In the genomic region with DNA sequence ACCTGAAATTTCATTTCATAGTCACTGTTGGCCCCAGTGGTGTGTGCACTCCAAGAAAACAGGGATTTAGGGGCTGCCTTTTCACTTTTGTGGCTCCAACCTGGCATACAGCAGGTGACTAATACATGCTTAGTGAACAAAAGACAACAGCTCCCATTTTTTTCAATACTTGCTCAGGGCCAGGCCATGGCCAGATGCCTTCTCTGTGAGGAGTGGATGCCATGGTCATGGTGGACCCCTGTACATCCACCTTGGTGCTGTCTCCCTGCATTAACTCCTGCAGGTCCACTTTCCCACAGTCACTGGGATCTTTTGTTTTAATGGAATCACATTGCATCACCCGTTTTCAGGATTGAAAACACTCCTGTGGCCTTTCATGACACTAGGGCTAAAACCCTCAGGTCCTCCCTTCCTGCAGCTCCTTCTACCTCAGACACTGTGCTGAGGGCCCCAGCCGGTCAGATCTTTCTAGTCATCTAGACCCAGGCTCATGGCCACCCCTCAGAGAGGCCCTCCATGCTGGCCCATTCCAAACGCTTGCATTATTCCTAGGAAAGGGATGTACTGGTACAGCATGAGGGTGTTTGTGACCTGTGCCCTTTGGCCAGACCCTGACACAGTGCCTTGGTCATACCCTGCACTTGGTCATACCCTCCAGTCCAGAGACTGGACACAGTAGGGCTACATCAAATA, we compare ENCODE assay signal across 8 cellular contexts. TPM values are rescaled to one million over a fixed set of nuclear protein-coding genes. Genes with fewer than 3 reads are reported as not detected.
A peak's percentile ranks its signal among the peaks of the same experiment; 100 is the strongest.
DNase-seq lines count a peak whose midpoint lies in the region; ATAC-seq, FAIRE-seq and TF ChIP-seq lines count a peak whose summit lies in the region.

No MANE protein-coding gene starts in this region.

- H3K4me1 Mint-ChIP-seq in activated naive CD4-positive, alpha-beta T cell treated with anti-CD3 and anti-CD28 coated beads for 36 hours (ENCODE audit: low read depth) = peaks cover 37% of the 10 kb centered on the region
- peaks cover 43% of the 10 kb centered on the region for H3K4me1 Mint-ChIP-seq in activated naive CD8-positive, alpha-beta T cell treated with anti-CD3 and anti-CD28 coated beads, Interleukin-2, amount 50 U/mL, for 24 hours

- whole genome bisulfite sequencing in HepG2 (ENCODE audit: low lambda C conversion rate) = 34% methylated on average over 2 of the region's 3 CpGs

- H3K4me1 ChIP-seq in HepG2 (ENCODE audit: insufficient read depth, low read length) (peaks cover 48% of the 10 kb centered on the region), tibial artery (peaks cover 7 to 32% (median 20%) of the 10 kb centered on the region in 4 donors)

- H3K9ac ChIP-seq in HepG2 (ENCODE audit: insufficient read depth, low read depth, low read length) = peak overlapping the region; percentile 88

- H3K36me3 Mint-ChIP-seq in activated naive CD4-positive, alpha-beta T cell treated with anti-CD3 and anti-CD28 coated beads for 36 hours (ENCODE audit: low read depth) = peaks cover 13% of the 10 kb centered on the region
- peaks cover 26% of the 10 kb centered on the region for H3K36me3 Mint-ChIP-seq in activated naive CD8-positive, alpha-beta T cell treated with anti-CD3 and anti-CD28 coated beads, Interleukin-2, amount 50 U/mL, for 24 hours (ENCODE audit: low read depth)

- H2AFZ ChIP-seq in HepG2 (ENCODE audit: low read length) = no peak overlapping the region

- no peak for FAIRE-seq in HepG2 (lab: Jason Lieb, UNC)

- H3K4me3 ChIP-seq in HepG2 (replicated peaks in 1 of 3; ENCODE audit: insufficient read depth in 1 of 3, low read depth in 2 of 3, low read length in 3 of 3) = peak overlapping the region; percentile 89 to 96 (median 92)
- H3K4me3 ChIP-seq in tibial artery = peak overlapping the region; percentile 79

- H3K9me3 Mint-ChIP-seq in activated naive CD4-positive, alpha-beta T cell treated with anti-CD3 and anti-CD28 coated beads for 36 hours = no peaks in the 10 kb centered on the region
- no peaks in the 10 kb centered on the region for H3K9me3 Mint-ChIP-seq in activated naive CD8-positive, alpha-beta T cell treated with anti-CD3 and anti-CD28 coated beads, Interleukin-2, amount 50 U/mL, for 24 hours

- DNase-seq in activated naive CD4-positive, alpha-beta T cell treated with anti-CD3 and anti-CD28 coated beads for 36 hours = no peak
- no peak for DNase-seq in activated naive CD4-positive, alpha-beta T cell (lab: John Stamatoyannopoulos, UW)
- no peak for DNase-seq in activated naive CD8-positive, alpha-beta T cell treated with anti-CD3 and anti-CD28 coated beads, Interleukin-2, amount 50 U/mL, for 24 hours
- DNase-seq in HepG2 (ENCODE audit: low spot score) (no peak), tibial artery (no peak)
- no peak for DNase-seq in effector CD4-positive, alpha-beta T cell

- peak overlapping the region; percentile 87 for H3K4me3 Mint-ChIP-seq in activated naive CD4-positive, alpha-beta T cell treated with anti-CD3 and anti-CD28 coated beads for 36 hours
- peak overlapping the region; percentile 96 for H3K4me3 Mint-ChIP-seq in activated naive CD8-positive, alpha-beta T cell treated with anti-CD3 and anti-CD28 coated beads, Interleukin-2, amount 50 U/mL, for 24 hours

- no peaks in the 10 kb centered on the region for H3K27me3 Mint-ChIP-seq in activated naive CD4-positive, alpha-beta T cell treated with anti-CD3 and anti-CD28 coated beads for 36 hours (ENCODE audit: low read depth)
- H3K27me3 Mint-ChIP-seq in activated naive CD8-positive, alpha-beta T cell treated with anti-CD3 and anti-CD28 coated beads, Interleukin-2, amount 50 U/mL, for 24 hours = no peaks in the 10 kb centered on the region

- TF ChIP-seq POLR2A in HepG2 (IDR thresholded peaks at IDR 0.05; ENCODE audit: insufficient read depth in 1 of 2, low read depth in 2 of 2, low read length in 2 of 2) = no peak

- peak overlapping the region; percentile 68 for H3K27ac Mint-ChIP-seq in activated naive CD4-positive, alpha-beta T cell treated with anti-CD3 and anti-CD28 coated beads for 36 hours
- H3K27ac Mint-ChIP-seq in activated naive CD8-positive, alpha-beta T cell treated with anti-CD3 and anti-CD28 coated beads, Interleukin-2, amount 50 U/mL, for 24 hours = peak overlapping the region; percentile 91

- H3K79me2 ChIP-seq in HepG2 (ENCODE audit: insufficient read depth, low read length) = peaks cover 25% of the 10 kb centered on the region

- intact Hi-C loops in activated naive CD4-positive, alpha-beta T cell treated with anti-CD3 and anti-CD28 coated beads for 36 hours (cut with micrococcal nuclease) = no loop called here
- intact Hi-C loops in HepG2 (cut with micrococcal nuclease; ENCODE audit: unreplicated experiment) (no loop called here), tibial artery (cut with DNase I; ENCODE audit: low total_unique reads) (no loop called here)

- no TSS peak for BruUV-seq in HepG2 (replicated peaks; lab: Mats Ljungman, UMichigan)

- peak overlapping the region; percentile 66 for H3K27ac ChIP-seq in HepG2 (ENCODE audit: extremely low read length, insufficient read depth, low read length)
- peak overlapping the region in 1 of 2 donors; percentile 89 for H3K27ac ChIP-seq in tibial artery

- no peak for ATAC-seq in activated naive CD8-positive, alpha-beta T cell treated with anti-CD3 and anti-CD28 coated beads, Interleukin-2, amount 50 U/mL, for 24 hours
- 0 out of 3 replicates have a peak, but pooled peaks have one; percentile 2 for ATAC-seq in HepG2
- ATAC-seq in GM21825 (IDR thresholded peaks at IDR 0.05; ENCODE audit: unreplicated experiment) = no peak
- no peak for ATAC-seq in GM19452 (IDR thresholded peaks at IDR 0.05; ENCODE audit: unreplicated experiment)

- no peaks in the 10 kb centered on the region for H3K9me3 ChIP-seq in HepG2 (ENCODE audit: low read length)
- no peaks in the 10 kb centered on the region for H3K9me3 ChIP-seq in tibial artery

- in situ Hi-C loops in HepG2 (cut with HindIII; ENCODE audit: extremely low pct_ligation_motif_present, low pct_unique_long_range_greater_than_20kb) = no loop called here

- H4K20me1 ChIP-seq in HepG2 (ENCODE audit: insufficient read depth, low read length) = no peaks in the 10 kb centered on the region

- H3K36me3 ChIP-seq in HepG2 (replicated peaks in 1 of 2; ENCODE audit: control insufficient read depth in 1 of 2, insufficient read depth in 2 of 2, low read length in 2 of 2) = peaks cover 0 to 3% of the 10 kb centered on the region in 2 experiments; a peak in 3 of 5 replicates
- peaks cover 0 to 8% (median 0%) of the 10 kb centered on the region in 3 donors for H3K36me3 ChIP-seq in tibial artery

- H3K4me2 ChIP-seq in HepG2 (ENCODE audit: low read depth, low read length) = peak overlapping the region; percentile 97

- TF ChIP-seq EP300 in HepG2 (IDR thresholded peaks at IDR 0.05; ENCODE audit: low read depth in 2 of 2, low read length in 2 of 2) = no peak
- TF ChIP-seq EP300 in HepG2 (CRISPR knock-in tag; IDR thresholded peaks at IDR 0.05; ENCODE audit: borderline replicate concordance) = no peak

- H3K27me3 ChIP-seq in HepG2 (ENCODE audit: control insufficient read depth in 1 of 2, insufficient read depth in 2 of 2, low read length in 2 of 2) (no peaks in the 10 kb centered on the region; a peak in 1 of 5 replicates), tibial artery (no peaks in the 10 kb centered on the region)

- CTCF ChIA-PET in activated naive CD4-positive, alpha-beta T cell treated with anti-CD3 and anti-CD28 coated beads for 36 hours (lab: Charles Lee) = interaction anchor here (1.2 kb wide), 1 partner anchor 34 kb away, joined by 3 read pairs; no protein-coding TSS in a partner anchor
- CTCF ChIA-PET in HepG2 (lab: Yijun Ruan, JAX; ENCODE audit: low intra/inter-chr PET ratio, low total read pairs) = no interaction called here

- POLR2A ChIA-PET in HepG2 (lab: Yijun Ruan, JAX) = interaction anchor here (0.9 kb wide), 2 partner anchors 101 to 294 kb away, joined by 3 read pairs; no protein-coding TSS in a partner anchor

- TF ChIP-seq CTCF in HepG2 (CRISPR knock-in tag; IDR thresholded peaks at IDR 0.05) = no peak
- TF ChIP-seq CTCF in tibial artery (IDR thresholded peaks at IDR 0.05) = no peak

- no peak for TF ChIP-seq RAD21 in HepG2 (CRISPR knock-in tag; IDR thresholded peaks at IDR 0.05)

RNA-seq across cellular contexts. Expression of a gene that starts 1.2 kb away (rescaled TPM):
- total RNA-seq in activated naive CD4-positive, alpha-beta T cell treated with anti-CD3 and anti-CD28 coated beads for 36 hours = 10 to 100 TPM; 63.1 to 63.4 TPM
- 85.8 and 141 TPM in 2 replicates for total RNA-seq in HepG2 (2016; rRNA removed; fragmentation: Illumina TruSeq; extraction: Trizol)
- total RNA-seq in HepG2 (2016; cell fraction: cytosol; rRNA removed; fragmentation: Illumina TruSeq; extraction: Trizol; ENCODE audit: low read depth) = 264 and 362 TPM in 2 replicates
- total RNA-seq in HepG2 (2016; cell fraction: insoluble cytoplasmic fraction; rRNA removed; fragmentation: Illumina TruSeq; extraction: Trizol) = 91.4 and 136 TPM in 2 replicates
- 202 and 264 TPM in 2 replicates for total RNA-seq in HepG2 (2016; cell fraction: membrane; rRNA removed; fragmentation: Illumina TruSeq; extraction: Trizol)
- 88.0 and 104 TPM in 2 replicates for total RNA-seq in HepG2 (2016; cell fraction: nucleus; rRNA removed; fragmentation: Illumina TruSeq; extraction: Trizol)
- 176 and 188 TPM in 2 replicates for polyA plus RNA-seq in HepG2 (2011; rRNA removed)
- 174 and 213 TPM in 2 replicates for polyA plus RNA-seq in HepG2 (2011; cell fraction: cytosol; rRNA removed)
- polyA plus RNA-seq in HepG2 (2011; cell fraction: nucleus; rRNA removed) = 105 and 125 TPM in 2 replicates
- polyA plus RNA-seq in HepG2 (2012) = 78.4 and 132 TPM in 2 replicates
- polyA plus RNA-seq in HepG2 (2016; cell fraction: cytosol; fragmentation: Illumina TruSeq; extraction: Trizol; ENCODE audit: low read depth) = 361 and 462 TPM in 2 replicates
- 102 and 104 TPM in 2 replicates for polyA plus RNA-seq in HepG2 (2016; cell fraction: insoluble cytoplasmic fraction; fragmentation: Illumina TruSeq; extraction: Trizol; ENCODE audit: low read depth)
- 235 and 269 TPM in 2 replicates for polyA plus RNA-seq in HepG2 (2016; cell fraction: membrane; fragmentation: Illumina TruSeq; extraction: Trizol; ENCODE audit: low read depth)
- 176 and 183 TPM in 2 replicates for polyA plus RNA-seq in HepG2 (2016; cell fraction: nucleus; fragmentation: Illumina TruSeq; extraction: Trizol; ENCODE audit: insufficient read depth, low read depth)
- 321 and 438 TPM in 2 replicates for polyA minus RNA-seq in HepG2 (2011; rRNA and poly(A)+ RNA removed; ENCODE audit: low replicate concordance)
- 44.9 and 50.7 TPM in 2 replicates for polyA minus RNA-seq in HepG2 (2011; cell fraction: cytosol; rRNA and poly(A)+ RNA removed)
- 18.3 and 26.4 TPM in 2 replicates for polyA minus RNA-seq in HepG2 (2011; cell fraction: nucleus; rRNA and poly(A)+ RNA removed)

RNA-seq across cellular contexts. Expression of a gene that starts 11.0 kb away (rescaled TPM):
- not detected for total RNA-seq in activated naive CD4-positive, alpha-beta T cell treated with anti-CD3 and anti-CD28 coated beads for 36 hours
- total RNA-seq in HepG2 (2016; rRNA removed; fragmentation: Illumina TruSeq; extraction: Trizol) = not detected in 2 replicates
- not detected in 2 replicates for total RNA-seq in HepG2 (2016; cell fraction: cytosol; rRNA removed; fragmentation: Illumina TruSeq; extraction: Trizol; ENCODE audit: low read depth)
- total RNA-seq in HepG2 (2016; cell fraction: insoluble cytoplasmic fraction; rRNA removed; fragmentation: Illumina TruSeq; extraction: Trizol) = not detected in 2 replicates
- not detected in 2 replicates for total RNA-seq in HepG2 (2016; cell fraction: membrane; rRNA removed; fragmentation: Illumina TruSeq; extraction: Trizol)
- total RNA-seq in HepG2 (2016; cell fraction: nucleus; rRNA removed; fragmentation: Illumina TruSeq; extraction: Trizol) = not detected in 2 replicates
- 0.09 TPM in 1 of 2 replicates, not detected in the other for polyA plus RNA-seq in HepG2 (2011; rRNA removed)
- not detected in 2 replicates for polyA plus RNA-seq in HepG2 (2011; cell fraction: cytosol; rRNA removed)
- polyA plus RNA-seq in HepG2 (2011; cell fraction: nucleus; rRNA removed) = not detected in 2 replicates
- polyA plus RNA-seq in HepG2 (2012) = not detected in 2 replicates
- polyA plus RNA-seq in HepG2 (2016; cell fraction: cytosol; fragmentation: Illumina TruSeq; extraction: Trizol; ENCODE audit: low read depth) = not detected in 2 replicates
- not detected in 2 replicates for polyA plus RNA-seq in HepG2 (2016; cell fraction: insoluble cytoplasmic fraction; fragmentation: Illumina TruSeq; extraction: Trizol; ENCODE audit: low read depth)
- polyA plus RNA-seq in HepG2 (2016; cell fraction: membrane; fragmentation: Illumina TruSeq; extraction: Trizol; ENCODE audit: low read depth) = not detected in 2 replicates
- not detected in 2 replicates for polyA plus RNA-seq in HepG2 (2016; cell fraction: nucleus; fragmentation: Illumina TruSeq; extraction: Trizol; ENCODE audit: insufficient read depth, low read depth)
- not detected in 2 replicates for polyA minus RNA-seq in HepG2 (2011; rRNA and poly(A)+ RNA removed; ENCODE audit: low replicate concordance)
- not detected in 2 replicates for polyA minus RNA-seq in HepG2 (2011; cell fraction: cytosol; rRNA and poly(A)+ RNA removed)
- polyA minus RNA-seq in HepG2 (2011; cell fraction: nucleus; rRNA and poly(A)+ RNA removed) = not detected in 2 replicates

RNA-seq across cellular contexts. Expression of a gene that starts 16.1 kb away (rescaled TPM):
- total RNA-seq in activated naive CD4-positive, alpha-beta T cell treated with anti-CD3 and anti-CD28 coated beads for 36 hours = not detected
- not detected in 2 replicates for total RNA-seq in HepG2 (2016; rRNA removed; fragmentation: Illumina TruSeq; extraction: Trizol)
- total RNA-seq in HepG2 (2016; cell fraction: cytosol; rRNA removed; fragmentation: Illumina TruSeq; extraction: Trizol; ENCODE audit: low read depth) = not detected in 2 replicates
- not detected in 2 replicates for total RNA-seq in HepG2 (2016; cell fraction: insoluble cytoplasmic fraction; rRNA removed; fragmentation: Illumina TruSeq; extraction: Trizol)
- total RNA-seq in HepG2 (2016; cell fraction: membrane; rRNA removed; fragmentation: Illumina TruSeq; extraction: Trizol) = not detected in 2 replicates
- not detected in 2 replicates for total RNA-seq in HepG2 (2016; cell fraction: nucleus; rRNA removed; fragmentation: Illumina TruSeq; extraction: Trizol)
- polyA plus RNA-seq in HepG2 (2011; rRNA removed) = not detected in 2 replicates
- polyA plus RNA-seq in HepG2 (2011; cell fraction: cytosol; rRNA removed) = not detected in 2 replicates
- not detected in 2 replicates for polyA plus RNA-seq in HepG2 (2011; cell fraction: nucleus; rRNA removed)
- polyA plus RNA-seq in HepG2 (2012) = 0.16 TPM in 1 of 2 replicates, not detected in the other
- polyA plus RNA-seq in HepG2 (2016; cell fraction: cytosol; fragmentation: Illumina TruSeq; extraction: Trizol; ENCODE audit: low read depth) = not detected in 2 replicates
- polyA plus RNA-seq in HepG2 (2016; cell fraction: insoluble cytoplasmic fraction; fragmentation: Illumina TruSeq; extraction: Trizol; ENCODE audit: low read depth) = not detected in 2 replicates
- not detected in 2 replicates for polyA plus RNA-seq in HepG2 (2016; cell fraction: membrane; fragmentation: Illumina TruSeq; extraction: Trizol; ENCODE audit: low read depth)
- not detected in 2 replicates for polyA plus RNA-seq in HepG2 (2016; cell fraction: nucleus; fragmentation: Illumina TruSeq; extraction: Trizol; ENCODE audit: insufficient read depth, low read depth)
- not detected in 2 replicates for polyA minus RNA-seq in HepG2 (2011; rRNA and poly(A)+ RNA removed; ENCODE audit: low replicate concordance)
- polyA minus RNA-seq in HepG2 (2011; cell fraction: cytosol; rRNA and poly(A)+ RNA removed) = not detected in 2 replicates
- polyA minus RNA-seq in HepG2 (2011; cell fraction: nucleus; rRNA and poly(A)+ RNA removed) = not detected in 2 replicates

RNA-seq across cellular contexts. Expression of a gene that starts 19.2 kb away (rescaled TPM):
- total RNA-seq in activated naive CD4-positive, alpha-beta T cell treated with anti-CD3 and anti-CD28 coated beads for 36 hours = not detected
- total RNA-seq in HepG2 (2016; rRNA removed; fragmentation: Illumina TruSeq; extraction: Trizol) = 0.11 TPM in 1 of 2 replicates, not detected in the other
- total RNA-seq in HepG2 (2016; cell fraction: cytosol; rRNA removed; fragmentation: Illumina TruSeq; extraction: Trizol; ENCODE audit: low read depth) = not detected in 2 replicates
- total RNA-seq in HepG2 (2016; cell fraction: insoluble cytoplasmic fraction; rRNA removed; fragmentation: Illumina TruSeq; extraction: Trizol) = 0.39 TPM in 2 replicates
- total RNA-seq in HepG2 (2016; cell fraction: membrane; rRNA removed; fragmentation: Illumina TruSeq; extraction: Trizol) = 0.28 and 0.31 TPM in 2 replicates
- 0.66 TPM in 1 of 2 replicates, not detected in the other for total RNA-seq in HepG2 (2016; cell fraction: nucleus; rRNA removed; fragmentation: Illumina TruSeq; extraction: Trizol)
- 0.08 and 0.09 TPM in 2 replicates for polyA plus RNA-seq in HepG2 (2011; rRNA removed)
- polyA plus RNA-seq in HepG2 (2011; cell fraction: cytosol; rRNA removed) = 0.04 and 0.15 TPM in 2 replicates
- polyA plus RNA-seq in HepG2 (2011; cell fraction: nucleus; rRNA removed) = 0.51 and 0.69 TPM in 2 replicates
- polyA plus RNA-seq in HepG2 (2012) = 0.07 and 0.13 TPM in 2 replicates
- polyA plus RNA-seq in HepG2 (2016; cell fraction: cytosol; fragmentation: Illumina TruSeq; extraction: Trizol; ENCODE audit: low read depth) = 0.07 and 0.15 TPM in 2 replicates
- 0.13 TPM in 1 of 2 replicates, not detected in the other for polyA plus RNA-seq in HepG2 (2016; cell fraction: insoluble cytoplasmic fraction; fragmentation: Illumina TruSeq; extraction: Trizol; ENCODE audit: low read depth)
- 0.22 TPM in 1 of 2 replicates, not detected in the other for polyA plus RNA-seq in HepG2 (2016; cell fraction: membrane; fragmentation: Illumina TruSeq; extraction: Trizol; ENCODE audit: low read depth)
- polyA plus RNA-seq in HepG2 (2016; cell fraction: nucleus; fragmentation: Illumina TruSeq; extraction: Trizol; ENCODE audit: insufficient read depth, low read depth) = 0.68 and 0.98 TPM in 2 replicates
- 0.18 TPM in 1 of 2 replicates, not detected in the other for polyA minus RNA-seq in HepG2 (2011; rRNA and poly(A)+ RNA removed; ENCODE audit: low replicate concordance)
- polyA minus RNA-seq in HepG2 (2011; cell fraction: cytosol; rRNA and poly(A)+ RNA removed) = not detected in 2 replicates
- polyA minus RNA-seq in HepG2 (2011; cell fraction: nucleus; rRNA and poly(A)+ RNA removed) = 0.13 TPM in 1 of 2 replicates, not detected in the other

RNA-seq across cellular contexts. Expression of a gene that starts 30.8 kb away (rescaled TPM):
- total RNA-seq in activated naive CD4-positive, alpha-beta T cell treated with anti-CD3 and anti-CD28 coated beads for 36 hours = 1 to 10 TPM in 1 of 2 experiments, under 1 TPM in 1; 0.86 to 1.7 TPM
- total RNA-seq in HepG2 (2016; rRNA removed; fragmentation: Illumina TruSeq; extraction: Trizol) = 57.0 and 57.1 TPM in 2 replicates
- total RNA-seq in HepG2 (2016; cell fraction: cytosol; rRNA removed; fragmentation: Illumina TruSeq; extraction: Trizol; ENCODE audit: low read depth) = 52.1 and 71.1 TPM in 2 replicates
- 55.0 and 64.5 TPM in 2 replicates for total RNA-seq in HepG2 (2016; cell fraction: insoluble cytoplasmic fraction; rRNA removed; fragmentation: Illumina TruSeq; extraction: Trizol)
- 55.0 and 70.4 TPM in 2 replicates for total RNA-seq in HepG2 (2016; cell fraction: membrane; rRNA removed; fragmentation: Illumina TruSeq; extraction: Trizol)
- 35.2 and 39.1 TPM in 2 replicates for total RNA-seq in HepG2 (2016; cell fraction: nucleus; rRNA removed; fragmentation: Illumina TruSeq; extraction: Trizol)
- 50.8 and 71.8 TPM in 2 replicates for polyA plus RNA-seq in HepG2 (2011; rRNA removed)
- polyA plus RNA-seq in HepG2 (2011; cell fraction: cytosol; rRNA removed) = 60.5 and 71.9 TPM in 2 replicates
- polyA plus RNA-seq in HepG2 (2011; cell fraction: nucleus; rRNA removed) = 113 and 144 TPM in 2 replicates
- polyA plus RNA-seq in HepG2 (2012) = 58.5 and 76.3 TPM in 2 replicates
- polyA plus RNA-seq in HepG2 (2016; cell fraction: cytosol; fragmentation: Illumina TruSeq; extraction: Trizol; ENCODE audit: low read depth) = 63.4 and 84.5 TPM in 2 replicates
- 82.8 and 88.3 TPM in 2 replicates for polyA plus RNA-seq in HepG2 (2016; cell fraction: insoluble cytoplasmic fraction; fragmentation: Illumina TruSeq; extraction: Trizol; ENCODE audit: low read depth)
- polyA plus RNA-seq in HepG2 (2016; cell fraction: membrane; fragmentation: Illumina TruSeq; extraction: Trizol; ENCODE audit: low read depth) = 64.6 and 76.3 TPM in 2 replicates
- polyA plus RNA-seq in HepG2 (2016; cell fraction: nucleus; fragmentation: Illumina TruSeq; extraction: Trizol; ENCODE audit: insufficient read depth, low read depth) = 74.9 and 81.7 TPM in 2 replicates
- polyA minus RNA-seq in HepG2 (2011; rRNA and poly(A)+ RNA removed; ENCODE audit: low replicate concordance) = 16.2 and 41.7 TPM in 2 replicates
- 9.2 and 13.4 TPM in 2 replicates for polyA minus RNA-seq in HepG2 (2011; cell fraction: cytosol; rRNA and poly(A)+ RNA removed)
- polyA minus RNA-seq in HepG2 (2011; cell fraction: nucleus; rRNA and poly(A)+ RNA removed) = 36.8 and 59.8 TPM in 2 replicates
